ENCODE assay signal across 26 cellular contexts in the genomic region with DNA sequence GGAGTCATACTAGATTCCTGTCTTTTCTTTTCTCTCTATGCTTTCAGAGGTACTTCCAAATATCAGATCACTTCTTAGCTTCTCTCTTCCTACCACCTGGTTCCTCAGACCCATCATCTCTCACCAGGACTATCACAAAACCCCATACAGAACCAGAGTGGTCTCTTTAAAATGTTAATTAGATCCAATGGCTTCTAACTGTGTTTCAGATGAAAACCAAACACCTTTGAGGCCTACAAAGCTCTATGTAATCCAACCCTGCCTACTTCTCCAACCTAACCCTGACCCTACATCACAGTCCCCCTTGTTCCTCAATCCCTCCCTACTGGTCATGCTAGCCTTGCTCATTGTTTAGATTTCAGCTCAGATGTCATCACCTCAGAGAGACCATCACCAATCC.
"Had no signal": no experiment of that assay in that cellular context is flagged by ENCODE, and none has a peak within 500 bp of the region (broad histone marks: within the 10 kb centered on the region; RNA-seq: fewer than 3 reads in every experiment).

No MANE protein-coding gene starts in this region.

- FAIRE-seq: TTC549 had no signal

- H3K27ac Mint-ChIP-seq: activated CD4-positive, alpha-beta memory T cell treated with anti-CD3 and anti-CD28 coated beads for 36 hours; activated CD4-positive, alpha-beta T cell treated with anti-CD3 and anti-CD28 coated beads, Interleukin-2, amount 10 ng/mL, durations not matched to agents 7 days and 5 days; activated naive CD8-positive, alpha-beta T cell treated with anti-CD3 and anti-CD28 coated beads, Interleukin-2, amount 10 ng/mL, durations not matched to agents 7 days and 5 days; T-cell had no signal

- H3K27ac ChIP-seq: adrenal gland, SK-N-MC had no signal

- H3K27me3 Mint-ChIP-seq: activated CD4-positive, alpha-beta memory T cell treated with anti-CD3 and anti-CD28 coated beads for 36 hours; activated CD4-positive, alpha-beta T cell treated with anti-CD3 and anti-CD28 coated beads, Interleukin-2, amount 10 ng/mL, durations not matched to agents 7 days and 5 days; activated naive CD8-positive, alpha-beta T cell treated with anti-CD3 and anti-CD28 coated beads, Interleukin-2, amount 10 ng/mL, durations not matched to agents 7 days and 5 days; T-cell had no signal

- H3K27me3 ChIP-seq: adrenal gland had no signal

- H3K4me3 Mint-ChIP-seq: activated CD4-positive, alpha-beta memory T cell treated with anti-CD3 and anti-CD28 coated beads for 36 hours; activated CD4-positive, alpha-beta T cell treated with anti-CD3 and anti-CD28 coated beads, Interleukin-2, amount 10 ng/mL, durations not matched to agents 7 days and 5 days; activated naive CD8-positive, alpha-beta T cell treated with anti-CD3 and anti-CD28 coated beads, Interleukin-2, amount 10 ng/mL, durations not matched to agents 7 days and 5 days; T-cell had no signal

- DNase-seq: activated CD4-positive, alpha-beta memory T cell treated with anti-CD3 and anti-CD28 coated beads for 36 hours; activated CD4-positive, alpha-beta T cell treated with anti-CD3 and anti-CD28 coated beads, Interleukin-2, amount 10 ng/mL, durations not matched to agents 7 days and 5 days; activated CD4-positive, CD25-positive, alpha-beta regulatory T cell; activated effector memory CD4-positive, alpha-beta T cell treated with Interleukin-2 at 50 U/mL for 16 hours; activated naive CD4-positive, alpha-beta T cell; activated naive CD8-positive, alpha-beta T cell treated with anti-CD3 and anti-CD28 coated beads, Interleukin-2, amount 10 ng/mL, durations not matched to agents 7 days and 5 days; activated T-cell treated with anti-CD3 and anti-CD28 coated beads for 4 hours; adrenal gland; anterior cingulate cortex; cerebellar nuclear complex; KG1; NCI-H1092; NCI-H1417; NCI-H1930; NCI-H2171; NCI-H226; NCI-H526; NCI-H82; RPMI8226; T-cell; T-helper 2 cell; T1000 had no signal

- ATAC-seq: Panc1, Right ventricle myocardium inferior, T-cell had no signal

- H3K4me1 Mint-ChIP-seq: activated CD4-positive, alpha-beta T cell treated with anti-CD3 and anti-CD28 coated beads, Interleukin-2, amount 10 ng/mL, durations not matched to agents 7 days and 5 days had no signal

- H3K9me3 Mint-ChIP-seq: T-cell had no signal

- H3K36me3 ChIP-seq: adrenal gland had no signal

- H3K9me3 ChIP-seq: adrenal gland had no signal

- H3K4me3 ChIP-seq: adrenal gland, SK-N-MC had no signal
